In the genomic region with DNA sequence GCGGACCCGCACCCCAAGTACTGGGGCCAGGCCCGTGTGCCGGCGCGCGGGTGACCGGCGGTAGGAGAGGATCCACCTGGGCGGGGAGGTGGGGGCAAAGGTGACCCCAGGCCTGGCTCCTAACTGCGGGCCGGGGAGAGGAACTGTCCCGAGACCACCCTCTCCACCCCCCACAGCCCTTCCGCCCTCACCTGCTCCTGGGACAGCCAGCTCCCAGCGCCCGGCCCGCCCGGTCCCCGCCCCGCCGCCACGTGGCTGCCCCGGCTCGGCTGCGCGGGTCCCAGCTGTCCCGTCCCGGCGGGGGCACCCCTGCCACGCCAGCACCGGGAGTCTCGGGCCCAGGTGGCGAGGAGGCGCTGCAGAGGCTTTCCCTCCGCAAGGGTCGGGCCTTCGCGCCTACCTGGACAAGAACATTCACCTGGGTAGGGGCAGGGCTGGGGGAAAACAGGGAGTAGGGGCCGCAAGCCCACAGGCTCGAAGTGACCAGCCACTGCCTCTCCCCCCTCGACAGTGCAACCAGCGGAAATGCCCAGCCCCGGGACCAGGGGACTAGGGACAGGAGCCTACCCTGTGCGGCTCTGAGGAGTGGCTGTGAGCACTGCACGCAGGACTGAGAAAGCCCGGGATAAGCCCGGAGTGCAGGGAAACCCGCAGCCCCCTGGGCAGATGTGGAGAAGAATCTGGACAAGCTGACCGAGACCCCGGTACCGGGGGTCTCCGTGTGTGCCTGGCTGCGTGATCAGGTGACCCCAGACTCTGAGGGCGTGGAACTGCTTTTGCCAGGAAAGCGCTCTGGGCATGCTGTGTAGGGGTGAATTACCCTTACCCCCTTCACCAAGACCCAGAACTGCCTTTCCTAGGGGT, we compare ENCODE assay signal across 8 cellular contexts. TPM values are rescaled to one million over a fixed set of nuclear protein-coding genes. Genes with fewer than 3 reads are reported as not detected.
DNase-seq lines count a peak whose midpoint lies in the region; ATAC-seq and TF ChIP-seq lines count a peak whose summit lies in the region.

A gene with protein sequence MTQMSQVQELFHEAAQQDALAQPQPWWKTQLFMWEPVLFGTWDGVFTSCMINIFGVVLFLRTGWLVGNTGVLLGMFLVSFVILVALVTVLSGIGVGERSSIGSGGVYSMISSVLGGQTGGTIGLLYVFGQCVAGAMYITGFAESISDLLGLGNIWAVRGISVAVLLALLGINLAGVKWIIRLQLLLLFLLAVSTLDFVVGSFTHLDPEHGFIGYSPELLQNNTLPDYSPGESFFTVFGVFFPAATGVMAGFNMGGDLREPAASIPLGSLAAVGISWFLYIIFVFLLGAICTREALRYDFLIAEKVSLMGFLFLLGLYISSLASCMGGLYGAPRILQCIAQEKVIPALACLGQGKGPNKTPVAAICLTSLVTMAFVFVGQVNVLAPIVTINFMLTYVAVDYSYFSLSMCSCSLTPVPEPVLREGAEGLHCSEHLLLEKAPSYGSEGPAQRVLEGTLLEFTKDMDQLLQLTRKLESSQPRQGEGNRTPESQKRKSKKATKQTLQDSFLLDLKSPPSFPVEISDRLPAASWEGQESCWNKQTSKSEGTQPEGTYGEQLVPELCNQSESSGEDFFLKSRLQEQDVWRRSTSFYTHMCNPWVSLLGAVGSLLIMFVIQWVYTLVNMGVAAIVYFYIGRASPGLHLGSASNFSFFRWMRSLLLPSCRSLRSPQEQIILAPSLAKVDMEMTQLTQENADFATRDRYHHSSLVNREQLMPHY (minus strand): TSS at position 240 of the 864 bp plus-strand sequence. CDS start 1,399 bp downstream, outside the sequence.

- H3K27ac ChIP-seq in suprapubic skin, result no peak within 1 kb of the TSS

- TF ChIP-seq POLR2A in suprapubic skin (IDR thresholded peaks at IDR 0.05), result no peak

- no peak for ATAC-seq in activated CD8-positive, alpha-beta memory T cell treated with anti-CD3 and anti-CD28 coated beads, Interleukin-2, amount 10 ng/mL, durations not matched to agents 7 days and 5 days
- no peak for ATAC-seq in HG03354 (IDR thresholded peaks at IDR 0.05; ENCODE audit: poor library complexity, severe bottlenecking, unreplicated experiment)

- peaks cover 55% of the 10 kb centered on the region for H3K27me3 Mint-ChIP-seq in activated CD8-positive, alpha-beta memory T cell treated with anti-CD3 and anti-CD28 coated beads, Interleukin-2, amount 10 ng/mL, durations not matched to agents 7 days and 5 days

- no peaks in the 10 kb centered on the region for H3K9me3 Mint-ChIP-seq in activated CD8-positive, alpha-beta memory T cell treated with anti-CD3 and anti-CD28 coated beads, Interleukin-2, amount 10 ng/mL, durations not matched to agents 7 days and 5 days (ENCODE audit: low read depth)

- H3K36me3 Mint-ChIP-seq in activated CD8-positive, alpha-beta memory T cell treated with anti-CD3 and anti-CD28 coated beads, Interleukin-2, amount 10 ng/mL, durations not matched to agents 7 days and 5 days, result peaks cover 1% of the 10 kb centered on the region

- DNase-seq in activated CD8-positive, alpha-beta memory T cell treated with anti-CD3 and anti-CD28 coated beads, Interleukin-2, amount 50 U/mL, for 4 hours, result peak; percentile 25
- DNase-seq in activated CD8-positive, alpha-beta memory T cell treated with anti-CD3 and anti-CD28 coated beads, Interleukin-2, amount 10 ng/mL, durations not matched to agents 7 days and 5 days, result no peak
- DNase-seq in astrocyte of the spinal cord (ENCODE audit: low read depth, low spot score) (no peak), left kidney (ENCODE audit: low read depth, low spot score) (peak; percentile 40), suprapubic skin (ENCODE audit: low spot score in 2 of 2) (no peak), HPDE6-E6E7 (ENCODE audit: extremely low spot score) (no peak), DMS153 treated with DMSO at 0.1 percent for 48 hours (lab: John Stamatoyannopoulos, UW; ENCODE audit: unreplicated experiment) (no peak)

- peaks cover 16% of the 10 kb centered on the region for H3K4me1 Mint-ChIP-seq in activated CD8-positive, alpha-beta memory T cell treated with anti-CD3 and anti-CD28 coated beads, Interleukin-2, amount 10 ng/mL, durations not matched to agents 7 days and 5 days

- TF ChIP-seq CTCF in astrocyte of the spinal cord (IDR thresholded peaks at IDR 0.05; ENCODE audit: low read depth, low read length) (no peak), suprapubic skin (IDR thresholded peaks at IDR 0.05) (no peak)

- CTCF ChIA-PET in activated CD8-positive, alpha-beta memory T cell treated with anti-CD3 and anti-CD28 coated beads, Interleukin-2, amount 10 ng/mL, durations not matched to agents 7 days and 5 days (lab: Charles Lee), result no interaction called here

- H3K4me3 ChIP-seq in astrocyte of the spinal cord (ENCODE audit: low read depth, low read length), result peak within 1 kb of the TSS; percentile 43
- peak within 1 kb of the TSS; percentile 63 for H3K4me3 ChIP-seq in suprapubic skin

- no peaks in the 10 kb centered on the region for H3K9me3 ChIP-seq in suprapubic skin

- H3K27ac Mint-ChIP-seq in activated CD8-positive, alpha-beta memory T cell treated with anti-CD3 and anti-CD28 coated beads, Interleukin-2, amount 10 ng/mL, durations not matched to agents 7 days and 5 days, result no peak within 1 kb of the TSS

- 25% methylated on average over 15 of the region's 55 CpGs for WGBS in suprapubic skin

- no peak for TF ChIP-seq EP300 in suprapubic skin (IDR thresholded peaks at IDR 0.05)

- in situ Hi-C loops in astrocyte of the spinal cord (cut with HindIII; ENCODE audit: low sequenced_read_pairs), result no loop called here

- peaks cover 27% of the 10 kb centered on the region for H3K27me3 ChIP-seq in suprapubic skin

- H3K36me3 ChIP-seq in suprapubic skin, result no peaks in the 10 kb centered on the region

- no peak within 1 kb of the TSS for H3K4me3 Mint-ChIP-seq in activated CD8-positive, alpha-beta memory T cell treated with anti-CD3 and anti-CD28 coated beads, Interleukin-2, amount 10 ng/mL, durations not matched to agents 7 days and 5 days

- H3K4me1 ChIP-seq in suprapubic skin, result peaks cover 18% of the 10 kb centered on the region

RNA-seq across cellular contexts. Expression of the gene that starts here (rescaled TPM):
- total RNA-seq in activated CD8-positive, alpha-beta memory T cell treated with anti-CD3 and anti-CD28 coated beads, Interleukin-2, amount 10 ng/mL, durations not matched to agents 7 days and 5 days, result 1 to 10 TPM; 1.3 to 4.3 TPM
- total RNA-seq in suprapubic skin, result 1 to 10 TPM; 2.5 to 5.8 (median 4.4) TPM

Comparison
In these comparisons a context has a peak if more than half of its experiments do, and no peak if none do; other contexts are left out.
1. DNase-seq: peak in activated CD8-positive, alpha-beta memory T cell treated with anti-CD3 and anti-CD28 coated beads, Interleukin-2, amount 50 U/mL, for 4 hours (single experiment) and left kidney (single experiment); none in activated CD8-positive, alpha-beta memory T cell treated with anti-CD3 and anti-CD28 coated beads, Interleukin-2, amount 10 ng/mL, durations not matched to agents 7 days and 5 days (single experiment), astrocyte of the spinal cord (single experiment), suprapubic skin (0 of 2), HPDE6-E6E7 (single experiment) and DMS153 treated with DMSO at 0.1 percent for 48 hours (single experiment).